Comparison of ENCODE assay signal across 16 cellular contexts in the genomic region with DNA sequence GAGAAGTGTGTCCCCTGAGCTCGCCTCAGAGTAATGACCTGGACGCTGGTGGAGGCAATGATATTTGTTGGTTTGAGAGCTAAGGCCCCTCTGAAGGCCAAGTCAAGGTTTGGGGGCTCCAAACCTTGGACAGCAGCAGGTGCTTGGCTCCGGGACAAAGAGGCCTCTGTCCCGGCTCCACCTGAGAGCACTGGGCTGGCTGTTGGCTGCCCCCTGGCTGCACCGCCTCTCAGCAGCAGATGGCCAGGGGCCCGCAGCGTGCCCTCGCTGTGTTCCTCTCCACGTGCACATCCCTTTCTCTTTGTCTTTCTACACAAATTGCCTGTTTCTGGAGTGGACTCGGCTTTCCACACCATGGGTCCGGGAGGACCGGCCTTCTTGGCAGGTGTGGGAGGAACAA.
DNase-seq lines count a peak whose midpoint lies in the region; ATAC-seq, FAIRE-seq and TF ChIP-seq lines count a peak whose summit lies in the region.
"Had no signal": no experiment of that assay in that cellular context is flagged by ENCODE, and none has a peak within 500 bp of the region (broad histone marks: within the 10 kb centered on the region; RNA-seq: fewer than 3 reads in every experiment).

No MANE protein-coding gene starts in this region.

- H3K27ac Mint-ChIP-seq in endothelial cell (ENCODE audit: unreplicated experiment), result no peak overlapping the region
- H3K27ac Mint-ChIP-seq in osteocyte (ENCODE audit: unreplicated experiment), result no peak overlapping the region
- H3K27ac Mint-ChIP-seq: activated naive CD8-positive, alpha-beta T cell treated with anti-CD3 and anti-CD28 coated beads, Interleukin-2, amount 10 ng/mL, durations not matched to agents 7 days and 5 days; activated T-cell treated with anti-CD3 and anti-CD28 coated beads, Interleukin-2, amount 50 U/mL, for 24 hours; dendritic cell treated with granulocyte-macrophage colony-stimulating factor and Interleukin-4, amounts not matched to agents 40 ng/mL and 50 ng/mL, for 4 days; naive thymus-derived CD8-positive, alpha-beta T cell had no signal

- CTCF ChIA-PET in Panc1 (lab: Charles Lee), result no interaction called here

- H3K27me3 Mint-ChIP-seq in endothelial cell (ENCODE audit: unreplicated experiment) (no peaks in the 10 kb centered on the region), osteocyte (ENCODE audit: unreplicated experiment) (peaks cover 29% of the 10 kb centered on the region)
- H3K27me3 Mint-ChIP-seq: activated naive CD8-positive, alpha-beta T cell treated with anti-CD3 and anti-CD28 coated beads, Interleukin-2, amount 10 ng/mL, durations not matched to agents 7 days and 5 days; activated T-cell treated with anti-CD3 and anti-CD28 coated beads, Interleukin-2, amount 50 U/mL, for 24 hours had no signal

- H3K4me1 Mint-ChIP-seq in endothelial cell (ENCODE audit: unreplicated experiment) (peaks cover 13% of the 10 kb centered on the region), osteocyte (ENCODE audit: unreplicated experiment) (no peaks in the 10 kb centered on the region)
- H3K4me1 Mint-ChIP-seq: activated naive CD8-positive, alpha-beta T cell treated with anti-CD3 and anti-CD28 coated beads, Interleukin-2, amount 10 ng/mL, durations not matched to agents 7 days and 5 days had no signal

- H3K36me3 ChIP-seq in Panc1 (ENCODE audit: control insufficient read depth, insufficient read depth, low read length), result no peaks in the 10 kb centered on the region

- intact Hi-C loops in Panc1 (cut with micrococcal nuclease; ENCODE audit: unreplicated experiment), result loop anchor here (5.0 kb wide), 1 partner anchor 89 kb away; no protein-coding TSS in a partner anchor

- FAIRE-seq in GM12891 (lab: Jason Lieb, UNC), result no peak
- FAIRE-seq: GM19239 had no signal

- H3K9me3 Mint-ChIP-seq in endothelial cell (ENCODE audit: unreplicated experiment) (no peaks in the 10 kb centered on the region), osteocyte (ENCODE audit: unreplicated experiment) (no peaks in the 10 kb centered on the region)
- H3K9me3 Mint-ChIP-seq: activated naive CD8-positive, alpha-beta T cell treated with anti-CD3 and anti-CD28 coated beads, Interleukin-2, amount 10 ng/mL, durations not matched to agents 7 days and 5 days; activated T-cell treated with anti-CD3 and anti-CD28 coated beads, Interleukin-2, amount 50 U/mL, for 24 hours; dendritic cell treated with granulocyte-macrophage colony-stimulating factor and Interleukin-4, amounts not matched to agents 40 ng/mL and 50 ng/mL, for 4 days had no signal

- no peak for TF ChIP-seq POLR2A in GM12891 (IDR thresholded peaks at IDR 0.05; ENCODE audit: low read depth, low read length)

- in situ Hi-C loops in Panc1 (cut with HindIII; ENCODE audit: low pct_unique_long_range_greater_than_20kb, low sequenced_read_pairs), result no loop called here

- H3K27me3 ChIP-seq in Panc1 (ENCODE audit: control insufficient read depth, insufficient read depth, low read length), result peaks cover 11% of the 10 kb centered on the region

- H3K36me3 Mint-ChIP-seq in endothelial cell (ENCODE audit: low read depth, unreplicated experiment) (no peaks in the 10 kb centered on the region), osteocyte (ENCODE audit: unreplicated experiment) (no peaks in the 10 kb centered on the region)
- H3K36me3 Mint-ChIP-seq: activated naive CD8-positive, alpha-beta T cell treated with anti-CD3 and anti-CD28 coated beads, Interleukin-2, amount 10 ng/mL, durations not matched to agents 7 days and 5 days; naive thymus-derived CD8-positive, alpha-beta T cell had no signal

- no TSS peak for BruUV-seq in Panc1 (replicated peaks; lab: Mats Ljungman, UMichigan)

- DNase-seq in Daoy (ENCODE audit: low read depth), result peak; percentile 23
- DNase-seq in Panc1 (ENCODE audit: low read depth, low spot score), result no peak
- DNase-seq in endothelial cell (ENCODE audit: low spot score), result peak; percentile 60
- DNase-seq in osteocyte (ENCODE audit: extremely low spot score, unreplicated experiment), result no peak
- no peak for DNase-seq in cerebellum (ENCODE audit: low spot score)
- DNase-seq in GM12891 (ENCODE audit: insufficient read length, low spot score), result no peak
- DNase-seq: activated naive CD8-positive, alpha-beta T cell treated with anti-CD3 and anti-CD28 coated beads, Interleukin-2, amount 10 ng/mL, durations not matched to agents 7 days and 5 days; activated T-cell treated with anti-CD3 and anti-CD28 coated beads, Interleukin-2, amount 50 U/mL, for 24 hours; naive thymus-derived CD8-positive, alpha-beta T cell; NCI-H2081 treated with DMSO at 0.1 percent for 48 hours; SHP77 treated with DMSO at 0.1 percent for 48 hours; stimulated activated CD4-positive, alpha-beta T cell treated with anti-CD3 and anti-CD28 coated beads, Interleukin-4, amount 100 ng/mL, for 24 hours had no signal

- no peak overlapping the region for H3K27ac ChIP-seq in Panc1 (ENCODE audit: low read length)

- no peak overlapping the region for H3K4me3 Mint-ChIP-seq in endothelial cell (ENCODE audit: unreplicated experiment)
- H3K4me3 Mint-ChIP-seq in osteocyte (ENCODE audit: unreplicated experiment), result no peak overlapping the region
- H3K4me3 Mint-ChIP-seq: activated naive CD8-positive, alpha-beta T cell treated with anti-CD3 and anti-CD28 coated beads, Interleukin-2, amount 10 ng/mL, durations not matched to agents 7 days and 5 days; activated T-cell treated with anti-CD3 and anti-CD28 coated beads, Interleukin-2, amount 50 U/mL, for 24 hours; dendritic cell treated with granulocyte-macrophage colony-stimulating factor and Interleukin-4, amounts not matched to agents 40 ng/mL and 50 ng/mL, for 4 days; naive thymus-derived CD8-positive, alpha-beta T cell had no signal

- ATAC-seq in Panc1 (no peak), GM19467 (IDR thresholded peaks at IDR 0.05; ENCODE audit: unreplicated experiment) (no peak), GM21360 (IDR thresholded peaks at IDR 0.05; ENCODE audit: unreplicated experiment) (no peak)
- ATAC-seq: naive thymus-derived CD8-positive, alpha-beta T cell had no signal

- no peaks in the 10 kb centered on the region for H3K4me1 ChIP-seq in Panc1 (ENCODE audit: control insufficient read depth, insufficient read depth, low read length)

- POLR2A ChIA-PET in Panc1 (lab: Charles Lee), result no interaction called here

- no peak overlapping the region for H3K4me3 ChIP-seq in Panc1 (ENCODE audit: low read depth in 2 of 2, low read length in 2 of 2)

- no peaks in the 10 kb centered on the region for H3K9me3 ChIP-seq in Panc1 (ENCODE audit: control insufficient read depth, insufficient read depth, low read depth, low read length)

- TF ChIP-seq CTCF in Panc1 (IDR thresholded peaks at IDR 0.05), result peak; percentile 30
- TF ChIP-seq CTCF in endothelial cell (IDR thresholded peaks at IDR 0.05; ENCODE audit: unreplicated experiment), result no peak
- TF ChIP-seq CTCF in osteocyte (IDR thresholded peaks at IDR 0.05), result peak; percentile 14

TF ChIP-seq in GM12891, 5 proteins besides CTCF, POLR2A, EP300 and RAD21:
- TF ChIP-seq POLR2AphosphoS5 (IDR thresholded peaks at IDR 0.05; ENCODE audit: low read depth, low read length) (no peak), PAX5 (IDR thresholded peaks at IDR 0.05; ENCODE audit: insufficient read depth, low read length, severe bottlenecking) (no peak), POU2F2 (IDR thresholded peaks at IDR 0.05; ENCODE audit: low read depth, low read length) (no peak), SPI1 (IDR thresholded peaks at IDR 0.05; ENCODE audit: low read depth, low read length) (no peak), TAF1 (IDR thresholded peaks at IDR 0.05; ENCODE audit: low read depth, low read length) (no peak)

Comparison
In these comparisons a context has a peak if more than half of its experiments do, and no peak if none do; other contexts are left out.
1. DNase-seq: peak in Daoy (single experiment) and endothelial cell (single experiment); none in Panc1 (single experiment), osteocyte (single experiment), cerebellum (single experiment) and GM12891 (single experiment).